ENCODE assay signal across 21 cellular contexts in genomic region chr5:17383526-17383925, GRCh38.
DNase-seq lines count a peak whose midpoint lies in the region; ATAC-seq, FAIRE-seq and TF ChIP-seq lines count a peak whose summit lies in the region.
"Had no signal": no experiment of that assay in that cellular context is flagged by ENCODE, and none has a peak within 500 bp of the region (broad histone marks: within the 10 kb centered on the region; RNA-seq: fewer than 3 reads in every experiment).

No MANE protein-coding gene starts in this region.

- no peaks in the 10 kb centered on the region for H3K79me2 ChIP-seq in K562 (ENCODE audit: control insufficient read depth, insufficient read depth, low read length)

- no peak for TF ChIP-seq RAD21 in K562 (CRISPR knock-in tag; conservative IDR thresholded peaks at IDR 0.05 in 1 of 2, IDR thresholded peaks at IDR 0.05 in 1 of 2)

- TF ChIP-seq CTCF in K562 (IDR thresholded peaks at IDR 0.05 in 2 of 3, conservative IDR thresholded peaks at IDR 0.05 in 1 of 3; ENCODE audit: insufficient read depth in 2 of 3, low read depth in 1 of 3, low read length in 3 of 3), result no peak
- TF ChIP-seq CTCF in glutamatergic neuron (IDR thresholded peaks at IDR 0.05; ENCODE audit: partially characterized antibody, unreplicated experiment), result no peak

- TF ChIP-seq POLR2A in K562 (conservative IDR thresholded peaks at IDR 0.05), result no peak

- WGBS in K562 (ENCODE audit: insufficient coverage, low coverage, missing lambda C conversion rate), result 0% methylated on average over 3 of the region's 3 CpGs

- no peaks in the 10 kb centered on the region for H3K9me3 ChIP-seq in K562 (replicated peaks; ENCODE audit: control insufficient read depth, insufficient read depth, low read depth, low read length)
- H3K9me3 ChIP-seq: BLaER1, Caco-2, HAP-1 had no signal

- H3K27ac ChIP-seq in K562 (ENCODE audit: extremely low read depth, low read depth, low read length), result no peak overlapping the region
- H3K27ac ChIP-seq: BLaER1, C4-2B, GM23248 had no signal

- intact Hi-C loops in K562 (cut with micrococcal nuclease), result no loop called here

- peaks cover 37% of the 10 kb centered on the region for H3K4me1 Mint-ChIP-seq in glutamatergic neuron (ENCODE audit: low read depth, unreplicated experiment)
- H3K4me1 Mint-ChIP-seq: CD4-positive, CD25-positive, alpha-beta regulatory T cell had no signal

- H3K36me3 ChIP-seq in K562 (ENCODE audit: control insufficient read depth, insufficient read depth, low read length), result no peaks in the 10 kb centered on the region
- H3K36me3 ChIP-seq: BLaER1, HAP-1 had no signal

- no peak overlapping the region for H3K4me3 ChIP-seq in K562
- H3K4me3 ChIP-seq: BLaER1, GM12878, GM23248, HAP-1 had no signal

- H3K36me3 Mint-ChIP-seq in glutamatergic neuron (ENCODE audit: unreplicated experiment), result no peaks in the 10 kb centered on the region
- H3K36me3 Mint-ChIP-seq: CD4-positive, CD25-positive, alpha-beta regulatory T cell; CD8-positive, alpha-beta T cell had no signal

- no peak overlapping the region for H3K27ac Mint-ChIP-seq in glutamatergic neuron (ENCODE audit: unreplicated experiment)
- H3K27ac Mint-ChIP-seq: CD4-positive, CD25-positive, alpha-beta regulatory T cell; CD8-positive, alpha-beta T cell; HFFc6 had no signal

- ATAC-seq in K562, result no peak
- no peak for ATAC-seq in HG03196 (IDR thresholded peaks at IDR 0.05; ENCODE audit: unreplicated experiment)
- ATAC-seq in HG03571 (IDR thresholded peaks at IDR 0.05; ENCODE audit: unreplicated experiment), result no peak
- ATAC-seq: CD8-positive, alpha-beta T cell; GM12878 had no signal

- no peaks in the 10 kb centered on the region for H3K27me3 ChIP-seq in K562 (ENCODE audit: control insufficient read depth in 2 of 2, insufficient read depth in 2 of 2, low read length in 2 of 2)
- H3K27me3 ChIP-seq: BLaER1 had no signal

- DNase-seq in HTR-8/SVneo (ENCODE audit: insufficient read length, low spot score), result no peak
- DNase-seq in SK-N-DZ (ENCODE audit: low spot score), result peak; percentile 23
- no peak for DNase-seq in K562 (ENCODE audit: extremely low read depth in 1 of 4, low spot score in 3 of 4)
- DNase-seq in NOMO-1 treated with dmso at 0.1 percent for 144 hours (lab: John Stamatoyannopoulos, UW; ENCODE audit: unreplicated experiment), result no peak
- DNase-seq in glutamatergic neuron, result no peak
- DNase-seq: Caco-2; CD4-positive, CD25-positive, alpha-beta regulatory T cell; CD8-positive, alpha-beta T cell; DMS153; DND-41; GDM1; GM23248; HFFc6 had no signal

- no peak for TF ChIP-seq EP300 in K562 (IDR thresholded peaks at IDR 0.05; ENCODE audit: low read length)

- no peak overlapping the region for H3K4me2 ChIP-seq in K562 (ENCODE audit: insufficient read depth, low read length)
- H3K4me2 ChIP-seq: BLaER1 had no signal

- POLR2A ChIA-PET in K562 (lab: Yijun Ruan, JAX), result no interaction called here

- CTCF ChIA-PET in K562 (lab: Yijun Ruan, JAX; ENCODE audit: low intra/inter-chr PET ratio), result no interaction called here

- no TSS peak for BruUV-seq in K562 (replicated peaks; lab: Mats Ljungman, UMichigan)

- H3K9ac ChIP-seq in K562 (ENCODE audit: insufficient read depth in 1 of 2, low read depth in 2 of 2, low read length in 2 of 2), result no peak overlapping the region
- H3K9ac ChIP-seq: BLaER1, GM23248 had no signal

- no peaks in the 10 kb centered on the region for H3K9me1 ChIP-seq in K562 (ENCODE audit: control insufficient read depth, insufficient read depth, low read length)

- no peak overlapping the region for H2AFZ ChIP-seq in K562 (ENCODE audit: low read depth, low read length)
- H2AFZ ChIP-seq: GM23248 had no signal

- no peaks in the 10 kb centered on the region for H3K4me1 ChIP-seq in K562 (replicated peaks in 1 of 2; ENCODE audit: control insufficient read depth in 2 of 2, insufficient read depth in 2 of 2, low read length in 2 of 2)
- H3K4me1 ChIP-seq: BLaER1 had no signal

- H3K27me3 Mint-ChIP-seq in glutamatergic neuron (ENCODE audit: unreplicated experiment), result peaks cover 3% of the 10 kb centered on the region
- H3K27me3 Mint-ChIP-seq: CD4-positive, CD25-positive, alpha-beta regulatory T cell had no signal

- H4K20me1 ChIP-seq in K562 (replicated peaks; ENCODE audit: control insufficient read depth, insufficient read depth, low read length), result no peaks in the 10 kb centered on the region
- H4K20me1 ChIP-seq: BLaER1 had no signal

- H3K9me3 Mint-ChIP-seq in glutamatergic neuron (ENCODE audit: unreplicated experiment), result peaks cover 11% of the 10 kb centered on the region

- FAIRE-seq in HTR-8/SVneo (lab: Jason Lieb, UNC) (peak; percentile 52), K562 (lab: Jason Lieb, UNC) (peak; percentile 62)
- FAIRE-seq: GM12878, GM19239, H54 had no signal

- in situ Hi-C loops in K562 (cut with MboI), result loop anchor here (25.0 kb wide), 1 partner anchor 1529 kb away; no protein-coding TSS in a partner anchor

- H3K4me3 Mint-ChIP-seq in glutamatergic neuron (ENCODE audit: unreplicated experiment), result no peak overlapping the region
- H3K4me3 Mint-ChIP-seq: CD4-positive, CD25-positive, alpha-beta regulatory T cell; CD8-positive, alpha-beta T cell; HFFc6 had no signal

TF ChIP-seq in K562, 482 proteins besides CTCF, POLR2A, EP300 and RAD21:
- TF ChIP-seq, protein P1, sequence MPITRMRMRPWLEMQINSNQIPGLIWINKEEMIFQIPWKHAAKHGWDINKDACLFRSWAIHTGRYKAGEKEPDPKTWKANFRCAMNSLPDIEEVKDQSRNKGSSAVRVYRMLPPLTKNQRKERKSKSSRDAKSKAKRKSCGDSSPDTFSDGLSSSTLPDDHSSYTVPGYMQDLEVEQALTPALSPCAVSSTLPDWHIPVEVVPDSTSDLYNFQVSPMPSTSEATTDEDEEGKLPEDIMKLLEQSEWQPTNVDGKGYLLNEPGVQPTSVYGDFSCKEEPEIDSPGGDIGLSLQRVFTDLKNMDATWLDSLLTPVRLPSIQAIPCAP (CRISPR knock-in tag; IDR thresholded peaks at IDR 0.05; ENCODE audit: borderline replicate concordance), result no peak
- no peak for TF ChIP-seq TAL1 (IDR thresholded peaks at IDR 0.05)
- TF ChIP-seq, protein P2, sequence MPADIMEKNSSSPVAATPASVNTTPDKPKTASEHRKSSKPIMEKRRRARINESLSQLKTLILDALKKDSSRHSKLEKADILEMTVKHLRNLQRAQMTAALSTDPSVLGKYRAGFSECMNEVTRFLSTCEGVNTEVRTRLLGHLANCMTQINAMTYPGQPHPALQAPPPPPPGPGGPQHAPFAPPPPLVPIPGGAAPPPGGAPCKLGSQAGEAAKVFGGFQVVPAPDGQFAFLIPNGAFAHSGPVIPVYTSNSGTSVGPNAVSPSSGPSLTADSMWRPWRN (IDR thresholded peaks at IDR 0.05; ENCODE audit: low read depth), result no peak
- TF ChIP-seq SAFB2 (IDR thresholded peaks at IDR 0.05; ENCODE audit: borderline replicate concordance, low read depth, low read length, severe bottlenecking), result no peak
- no peak for TF ChIP-seq ZNF436 (CRISPR knock-in tag; IDR thresholded peaks at IDR 0.05)
- no peak for TF ChIP-seq TAF1 (IDR thresholded peaks at IDR 0.05; ENCODE audit: control insufficient read depth, extremely low read depth, insufficient read depth, low read length, severe bottlenecking)
